8 cellular contexts compared by ENCODE assay signal in genomic region chr5:73499187-73499586, GRCh38. TPM values are rescaled to one million over a fixed set of nuclear protein-coding genes. Genes with fewer than 3 reads are reported as not detected.
A peak's percentile ranks its signal among the peaks of the same experiment; 100 is the strongest.
DNase-seq lines count a peak whose midpoint lies in the region; ATAC-seq and TF ChIP-seq lines count a peak whose summit lies in the region.

No MANE protein-coding gene starts in this region.

- peak overlapping the region; percentile 97 for H3K27ac ChIP-seq in CD4-positive, alpha-beta memory T cell (ENCODE audit: low read depth, low read length)
- no peak overlapping the region for H3K27ac ChIP-seq in neural progenitor cell

- H3K9ac ChIP-seq in neural progenitor cell: peak overlapping the region; percentile 90

- peak in 1 of 5 donors; percentile 1 for DNase-seq in CD4-positive, alpha-beta memory T cell
- peak; percentile 15 for DNase-seq in NB4 (ENCODE audit: low read depth)
- DNase-seq in effector memory CD8-positive, alpha-beta T cell: no peak
- no peak for DNase-seq in neural progenitor cell (ENCODE audit: low spot score)
- no peak for DNase-seq in EL
- DNase-seq in activated effector memory CD4-positive, alpha-beta T cell treated with Interleukin-2 at 50 U/mL for 16 hours: no peak
- DNase-seq in inferior parietal cortex (ENCODE audit: extremely low spot score): no peak

- peak overlapping the region; percentile 81 for H3K4me2 ChIP-seq in neural progenitor cell

- H3K4me1 ChIP-seq in CD4-positive, alpha-beta memory T cell (ENCODE audit: insufficient read depth, low read length): peaks cover 38% of the 10 kb centered on the region
- H3K4me1 ChIP-seq in neural progenitor cell: peaks cover 24% of the 10 kb centered on the region

- no peaks in the 10 kb centered on the region for H3K9me3 ChIP-seq in CD4-positive, alpha-beta memory T cell (ENCODE audit: control insufficient read depth in 1 of 2, low read length in 2 of 2)
- H3K9me3 ChIP-seq in neural progenitor cell (ENCODE audit: low read depth): no peaks in the 10 kb centered on the region

- peak overlapping the region; percentile 95 to 99 (median 98) for H3K4me3 Mint-ChIP-seq in CD4-positive, alpha-beta memory T cell
- peak overlapping the region; percentile 96 to 97 for H3K4me3 Mint-ChIP-seq in effector memory CD8-positive, alpha-beta T cell
- peak overlapping the region; percentile 95 for H3K4me3 Mint-ChIP-seq in neural progenitor cell

- peak overlapping the region; percentile 77 to 91 for H3K4me3 ChIP-seq in CD4-positive, alpha-beta memory T cell (ENCODE audit: low read length in 2 of 2)
- peak overlapping the region; percentile 96 for H3K4me3 ChIP-seq in NB4 (ENCODE audit: low read depth, low read length)
- peak overlapping the region; percentile 84 for H3K4me3 ChIP-seq in neural progenitor cell

- no peaks in the 10 kb centered on the region for H3K27me3 ChIP-seq in CD4-positive, alpha-beta memory T cell (ENCODE audit: insufficient read depth, low read length)
- H3K27me3 ChIP-seq in neural progenitor cell: no peaks in the 10 kb centered on the region

- peaks cover 28% of the 10 kb centered on the region for H3F3A ChIP-seq in neural progenitor cell (ENCODE audit: low read depth)

- TF ChIP-seq POLR2A in NB4 (IDR thresholded peaks at IDR 0.05; ENCODE audit: extremely low read depth, insufficient read length): no peak

- H3K79me2 ChIP-seq in neural progenitor cell (ENCODE audit: low read depth): peaks cover 70% of the 10 kb centered on the region

- CTCF ChIA-PET in CD4-positive, alpha-beta memory T cell (lab: Charles Lee; ENCODE audit: partially characterized antibody): interaction anchor here (0.9 to 1.3 kb wide), 4 partner anchors 24 to 543 kb away, joined by 3 to 4 read pairs (median 3); partner anchors contain the start of gene FCHO2

- peaks cover 2 to 3% of the 10 kb centered on the region in 2 donors for H3K27me3 Mint-ChIP-seq in CD4-positive, alpha-beta memory T cell
- peaks cover 3 to 4% of the 10 kb centered on the region in 2 donors for H3K27me3 Mint-ChIP-seq in effector memory CD8-positive, alpha-beta T cell
- no peaks in the 10 kb centered on the region for H3K27me3 Mint-ChIP-seq in neural progenitor cell (ENCODE audit: insufficient read depth, low read depth)

- no peak overlapping the region for H2AFZ ChIP-seq in neural progenitor cell (replicated peaks)

- no peak for ATAC-seq in effector memory CD8-positive, alpha-beta T cell (replicated peaks)
- ATAC-seq in HG02610 (IDR thresholded peaks at IDR 0.05; ENCODE audit: unreplicated experiment): no peak

- peaks cover 30 to 49% (median 37%) of the 10 kb centered on the region in 4 donors for H3K4me1 Mint-ChIP-seq in CD4-positive, alpha-beta memory T cell
- H3K4me1 Mint-ChIP-seq in effector memory CD8-positive, alpha-beta T cell (ENCODE audit: low read depth in 2 of 2): peaks cover 26 to 34% of the 10 kb centered on the region in 2 donors
- H3K4me1 Mint-ChIP-seq in neural progenitor cell: peaks cover 20% of the 10 kb centered on the region

- peaks cover 49% of the 10 kb centered on the region for H4K20me1 ChIP-seq in neural progenitor cell (ENCODE audit: low read depth)

- no peak for TF ChIP-seq CTCF in NB4 (IDR thresholded peaks at IDR 0.05; ENCODE audit: low read depth, low read length)
- TF ChIP-seq CTCF in neural progenitor cell (IDR thresholded peaks at IDR 0.05): no peak

- POLR2A ChIA-PET in CD4-positive, alpha-beta memory T cell (lab: Charles Lee; ENCODE audit: partially characterized antibody): interaction anchor here (1.1 to 4.7 kb wide), 8 partner anchors 8 to 1180 kb away, joined by 3 to 45 read pairs (median 5); partner anchors contain the start of genes ANKRA2, MRPS27, PTCD2 and UTP15

- no peaks in the 10 kb centered on the region for H3K9me3 Mint-ChIP-seq in CD4-positive, alpha-beta memory T cell
- H3K9me3 Mint-ChIP-seq in effector memory CD8-positive, alpha-beta T cell: no peaks in the 10 kb centered on the region
- no peaks in the 10 kb centered on the region for H3K9me3 Mint-ChIP-seq in neural progenitor cell

- peaks cover 23% of the 10 kb centered on the region for H3K36me3 ChIP-seq in CD4-positive, alpha-beta memory T cell (ENCODE audit: insufficient read depth, low read length)
- peaks cover 35% of the 10 kb centered on the region for H3K36me3 ChIP-seq in neural progenitor cell

- H3K27ac Mint-ChIP-seq in CD4-positive, alpha-beta memory T cell: peak overlapping the region; percentile 99 to 100 (median 99)
- peak overlapping the region; percentile 100 for H3K27ac Mint-ChIP-seq in effector memory CD8-positive, alpha-beta T cell
- H3K27ac Mint-ChIP-seq in neural progenitor cell: no peak overlapping the region

- peaks cover 25 to 49% of the 10 kb centered on the region in 2 donors for H3K36me3 Mint-ChIP-seq in CD4-positive, alpha-beta memory T cell
- peaks cover 45% of the 10 kb centered on the region for H3K36me3 Mint-ChIP-seq in effector memory CD8-positive, alpha-beta T cell (ENCODE audit: insufficient read depth)
- peaks cover 16% of the 10 kb centered on the region for H3K36me3 Mint-ChIP-seq in neural progenitor cell

- intact Hi-C loops in CD4-positive, alpha-beta memory T cell (cut with micrococcal nuclease): no loop called here

RNA-seq across cellular contexts. Expression of gene BTF3, which starts 0.9 kb away (rescaled TPM):
- total RNA-seq in CD4-positive, alpha-beta memory T cell: 100 to 1,000 TPM; 538 to 557 TPM
- 100 to 1,000 TPM; 757 to 779 TPM for polyA plus RNA-seq in CD4-positive, alpha-beta memory T cell
- total RNA-seq in neural progenitor cell (ENCODE audit: low replicate concordance): 519 and 885 TPM in 2 replicates

RNA-seq across cellular contexts. Expression of gene FOXD1, which starts 50.6 kb away (rescaled TPM):
- not detected for total RNA-seq in CD4-positive, alpha-beta memory T cell
- polyA plus RNA-seq in CD4-positive, alpha-beta memory T cell: under 1 TPM in 1 of 2 donors, not detected in 1; 0.08 TPM
- total RNA-seq in neural progenitor cell (ENCODE audit: low replicate concordance): 0.12 TPM in 1 of 2 replicates, not detected in the other
